Comparison of ENCODE assay signal across 8 cellular contexts in genomic region chr13:112606125-112607001, GRCh38. TPM values are rescaled to one million over a fixed set of nuclear protein-coding genes. Genes with fewer than 3 reads are reported as not detected.
DNase-seq lines count a peak whose midpoint lies in the region; ATAC-seq and TF ChIP-seq lines count a peak whose summit lies in the region.

No MANE protein-coding gene starts in this region.

- H3K36me3 Mint-ChIP-seq in endodermal cell (ENCODE audit: low read depth) (no peaks in the 10 kb centered on the region), mesothelial cell of epicardium (no peaks in the 10 kb centered on the region)

- H3K27ac ChIP-seq in endodermal cell (ENCODE audit: low read depth, low read length), result peak overlapping the region; percentile 2

- no peaks in the 10 kb centered on the region for H3K36me3 ChIP-seq in endodermal cell (ENCODE audit: control insufficient read depth, insufficient read depth, low read length)

- H3K27ac Mint-ChIP-seq in endodermal cell (peak overlapping the region; percentile 91), mesothelial cell of epicardium (peak overlapping the region; percentile 82)

- peak; percentile 97 for TF ChIP-seq CTCF in endodermal cell (conservative IDR thresholded peaks at IDR 0.05)
- TF ChIP-seq CTCF in mesothelial cell of epicardium (IDR thresholded peaks at IDR 0.05; ENCODE audit: unreplicated experiment), result peak; percentile 86

- H3K27me3 Mint-ChIP-seq in endodermal cell (ENCODE audit: insufficient read depth), result peaks cover 32% of the 10 kb centered on the region
- peaks cover 21% of the 10 kb centered on the region for H3K27me3 Mint-ChIP-seq in mesothelial cell of epicardium (ENCODE audit: low read depth)

- WGBS in endodermal cell (ENCODE audit: insufficient coverage in 1 of 2, insufficient read length in 1 of 2), 2 experiments, result 9 to 15% methylated on average over 28 to 44 of the region's 44 CpGs

- peak overlapping the region; percentile 83 for H3K4me3 ChIP-seq in endodermal cell (ENCODE audit: low read length)

- H3K27me3 ChIP-seq in endodermal cell (ENCODE audit: control insufficient read depth, insufficient read depth, low read length, poor library complexity, severe bottlenecking), result peaks cover 15% of the 10 kb centered on the region

- H3K9me3 ChIP-seq in endodermal cell (ENCODE audit: control insufficient read depth, low read length), result no peaks in the 10 kb centered on the region

- H3K9me3 Mint-ChIP-seq in endodermal cell, result no peaks in the 10 kb centered on the region
- H3K9me3 Mint-ChIP-seq in mesothelial cell of epicardium, result no peaks in the 10 kb centered on the region

- H3K4me1 ChIP-seq in endodermal cell (ENCODE audit: control insufficient read depth, insufficient read depth, low read length), result no peaks in the 10 kb centered on the region

- H3K4me3 Mint-ChIP-seq in endodermal cell (peak overlapping the region; percentile 63), mesothelial cell of epicardium (peak overlapping the region; percentile 70)

- H3K4me1 Mint-ChIP-seq in endodermal cell, result peaks cover 1% of the 10 kb centered on the region
- H3K4me1 Mint-ChIP-seq in mesothelial cell of epicardium, result peaks cover 33% of the 10 kb centered on the region

- ATAC-seq in GM19463 (IDR thresholded peaks at IDR 0.05; ENCODE audit: unreplicated experiment), result peak; percentile 100

- peak overlapping the region; percentile 70 for H3K9ac ChIP-seq in endodermal cell (ENCODE audit: extremely low read depth, low read length, poor library complexity, severe bottlenecking)

- DNase-seq in COLO668 (lab: John Stamatoyannopoulos, UW; ENCODE audit: unreplicated experiment) (peak; percentile 98), HK-2 (ENCODE audit: unreplicated experiment) (peak; percentile 84), NOMO-1 treated with DMSO at 0.1 percent for 48 hours (lab: John Stamatoyannopoulos, UW; ENCODE audit: unreplicated experiment) (peak; percentile 90), endodermal cell (peak; percentile 98), mesothelial cell of epicardium (ENCODE audit: low spot score in 2 of 2, unreplicated experiment in 2 of 2) (peak; percentile 92 to 96)
- DNase-seq in activated CD8-positive, alpha-beta memory T cell treated with anti-CD3 and anti-CD28 coated beads, Interleukin-2, amount 50 U/mL, for 24 hours (ENCODE audit: extremely low read depth), result peak; percentile 66
- DNase-seq in stimulated activated CD8-positive, alpha-beta memory T cell treated with anti-CD3 and anti-CD28 coated beads, Interleukin-15, amount 100 ng/mL, for 24 hours (ENCODE audit: low read depth), result peak; percentile 84

RNA-seq across cellular contexts. Expression of gene TUBGCP3, which starts 18.4 kb away (rescaled TPM):
- 10 to 100 TPM; 34.7 to 55.3 TPM for total RNA-seq in endodermal cell
- polyA plus RNA-seq in endodermal cell (2013, experiment 1 of 2), result 35.8 TPM
- 32.8 TPM for polyA plus RNA-seq in endodermal cell (2013, experiment 2 of 2)
- total RNA-seq in mesothelial cell of epicardium, result 30.2 to 37.4 TPM (median 30.6 TPM) in 3 replicates

Comparison
In these comparisons a context has a peak if more than half of its experiments do, and no peak if none do; other contexts are left out.
1. Peak in every context shown above with its lines: DNase-seq, ATAC-seq, H3K4me3 ChIP-seq and H3K27ac ChIP-seq.